Comparison of ENCODE assay signal across 1 cellular context in the genomic region with DNA sequence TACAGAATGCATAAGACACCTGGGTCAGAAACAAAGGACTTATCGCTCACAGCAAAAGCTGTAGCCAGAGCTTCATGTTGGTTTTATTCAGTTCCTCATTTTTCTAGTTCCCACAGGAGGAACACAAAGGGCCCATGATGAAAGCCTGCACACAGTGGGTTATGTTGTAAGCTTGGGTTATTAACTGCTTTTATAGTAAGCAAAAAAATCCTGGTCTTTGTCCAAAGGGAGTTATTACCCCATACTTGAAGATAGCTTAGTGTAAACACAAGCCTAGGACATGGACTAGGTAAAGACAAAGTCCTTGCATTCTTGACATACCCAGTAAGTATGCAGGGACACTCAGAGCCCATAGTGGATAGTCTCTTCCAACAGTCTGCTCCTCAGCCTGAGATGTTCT.
TF ChIP-seq lines count a peak whose summit lies in the region.

No MANE protein-coding gene starts in this region.

TF ChIP-seq in GM23338, 12 proteins besides CTCF, POLR2A, EP300 and RAD21:
- TF ChIP-seq, protein P1, sequence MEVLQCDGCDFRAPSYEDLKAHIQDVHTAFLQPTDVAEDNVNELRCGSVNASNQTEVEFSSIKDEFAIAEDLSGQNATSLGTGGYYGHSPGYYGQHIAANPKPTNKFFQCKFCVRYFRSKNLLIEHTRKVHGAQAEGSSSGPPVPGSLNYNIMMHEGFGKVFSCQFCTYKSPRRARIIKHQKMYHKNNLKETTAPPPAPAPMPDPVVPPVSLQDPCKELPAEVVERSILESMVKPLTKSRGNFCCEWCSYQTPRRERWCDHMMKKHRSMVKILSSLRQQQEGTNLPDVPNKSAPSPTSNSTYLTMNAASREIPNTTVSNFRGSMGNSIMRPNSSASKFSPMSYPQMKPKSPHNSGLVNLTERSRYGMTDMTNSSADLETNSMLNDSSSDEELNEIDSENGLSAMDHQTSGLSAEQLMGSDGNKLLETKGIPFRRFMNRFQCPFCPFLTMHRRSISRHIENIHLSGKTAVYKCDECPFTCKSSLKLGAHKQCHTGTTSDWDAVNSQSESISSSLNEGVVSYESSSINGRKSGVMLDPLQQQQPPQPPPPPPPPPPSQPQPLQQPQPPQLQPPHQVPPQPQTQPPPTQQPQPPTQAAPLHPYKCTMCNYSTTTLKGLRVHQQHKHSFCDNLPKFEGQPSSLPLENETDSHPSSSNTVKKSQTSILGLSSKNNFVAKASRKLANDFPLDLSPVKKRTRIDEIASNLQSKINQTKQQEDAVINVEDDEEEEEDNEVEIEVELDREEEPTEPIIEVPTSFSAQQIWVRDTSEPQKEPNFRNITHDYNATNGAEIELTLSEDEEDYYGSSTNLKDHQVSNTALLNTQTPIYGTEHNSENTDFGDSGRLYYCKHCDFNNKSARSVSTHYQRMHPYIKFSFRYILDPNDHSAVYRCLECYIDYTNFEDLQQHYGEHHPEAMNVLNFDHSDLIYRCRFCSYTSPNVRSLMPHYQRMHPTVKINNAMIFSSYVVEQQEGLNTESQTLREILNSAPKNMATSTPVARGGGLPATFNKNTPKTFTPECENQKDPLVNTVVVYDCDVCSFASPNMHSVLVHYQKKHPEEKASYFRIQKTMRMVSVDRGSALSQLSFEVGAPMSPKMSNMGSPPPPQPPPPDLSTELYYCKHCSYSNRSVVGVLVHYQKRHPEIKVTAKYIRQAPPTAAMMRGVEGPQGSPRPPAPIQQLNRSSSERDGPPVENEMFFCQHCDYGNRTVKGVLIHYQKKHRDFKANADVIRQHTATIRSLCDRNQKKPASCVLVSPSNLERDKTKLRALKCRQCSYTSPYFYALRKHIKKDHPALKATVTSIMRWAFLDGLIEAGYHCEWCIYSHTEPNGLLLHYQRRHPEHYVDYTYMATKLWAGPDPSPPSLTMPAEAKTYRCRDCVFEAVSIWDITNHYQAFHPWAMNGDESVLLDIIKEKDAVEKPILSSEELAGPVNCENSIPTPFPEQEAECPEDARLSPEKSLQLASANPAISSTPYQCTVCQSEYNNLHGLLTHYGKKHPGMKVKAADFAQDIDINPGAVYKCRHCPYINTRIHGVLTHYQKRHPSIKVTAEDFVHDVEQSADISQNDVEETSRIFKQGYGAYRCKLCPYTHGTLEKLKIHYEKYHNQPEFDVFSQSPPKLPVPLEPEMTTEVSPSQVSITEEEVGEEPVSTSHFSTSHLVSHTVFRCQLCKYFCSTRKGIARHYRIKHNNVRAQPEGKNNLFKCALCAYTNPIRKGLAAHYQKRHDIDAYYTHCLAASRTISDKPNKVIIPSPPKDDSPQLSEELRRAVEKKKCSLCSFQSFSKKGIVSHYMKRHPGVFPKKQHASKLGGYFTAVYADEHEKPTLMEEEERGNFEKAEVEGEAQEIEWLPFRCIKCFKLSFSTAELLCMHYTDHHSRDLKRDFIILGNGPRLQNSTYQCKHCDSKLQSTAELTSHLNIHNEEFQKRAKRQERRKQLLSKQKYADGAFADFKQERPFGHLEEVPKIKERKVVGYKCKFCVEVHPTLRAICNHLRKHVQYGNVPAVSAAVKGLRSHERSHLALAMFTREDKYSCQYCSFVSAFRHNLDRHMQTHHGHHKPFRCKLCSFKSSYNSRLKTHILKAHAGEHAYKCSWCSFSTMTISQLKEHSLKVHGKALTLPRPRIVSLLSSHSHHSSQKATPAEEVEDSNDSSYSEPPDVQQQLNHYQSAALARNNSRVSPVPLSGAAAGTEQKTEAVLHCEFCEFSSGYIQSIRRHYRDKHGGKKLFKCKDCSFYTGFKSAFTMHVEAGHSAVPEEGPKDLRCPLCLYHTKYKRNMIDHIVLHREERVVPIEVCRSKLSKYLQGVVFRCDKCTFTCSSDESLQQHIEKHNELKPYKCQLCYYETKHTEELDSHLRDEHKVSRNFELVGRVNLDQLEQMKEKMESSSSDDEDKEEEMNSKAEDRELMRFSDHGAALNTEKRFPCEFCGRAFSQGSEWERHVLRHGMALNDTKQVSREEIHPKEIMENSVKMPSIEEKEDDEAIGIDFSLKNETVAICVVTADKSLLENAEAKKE (CRISPR knock-in tag; IDR thresholded peaks at IDR 0.05) = no peak
- TF ChIP-seq, protein P2, sequence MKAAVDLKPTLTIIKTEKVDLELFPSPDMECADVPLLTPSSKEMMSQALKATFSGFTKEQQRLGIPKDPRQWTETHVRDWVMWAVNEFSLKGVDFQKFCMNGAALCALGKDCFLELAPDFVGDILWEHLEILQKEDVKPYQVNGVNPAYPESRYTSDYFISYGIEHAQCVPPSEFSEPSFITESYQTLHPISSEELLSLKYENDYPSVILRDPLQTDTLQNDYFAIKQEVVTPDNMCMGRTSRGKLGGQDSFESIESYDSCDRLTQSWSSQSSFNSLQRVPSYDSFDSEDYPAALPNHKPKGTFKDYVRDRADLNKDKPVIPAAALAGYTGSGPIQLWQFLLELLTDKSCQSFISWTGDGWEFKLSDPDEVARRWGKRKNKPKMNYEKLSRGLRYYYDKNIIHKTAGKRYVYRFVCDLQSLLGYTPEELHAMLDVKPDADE (IDR thresholded peaks at IDR 0.05) = no peak
- TF ChIP-seq ZNF331 (CRISPR knock-in tag; IDR thresholded peaks at IDR 0.05; ENCODE audit: low read depth) = no peak
- no peak for TF ChIP-seq POLR2AphosphoS5 (IDR thresholded peaks at IDR 0.05; ENCODE audit: low read depth)
- TF ChIP-seq NANOG (IDR thresholded peaks at IDR 0.05; ENCODE audit: borderline replicate concordance) = no peak
- no peak for TF ChIP-seq STAT1 (IDR thresholded peaks at IDR 0.05; ENCODE audit: unreplicated experiment)
- TF ChIP-seq EZH2phosphoT487 (IDR thresholded peaks at IDR 0.05; ENCODE audit: unreplicated experiment) = no peak
- TF ChIP-seq JUNB (IDR thresholded peaks at IDR 0.05; ENCODE audit: unreplicated experiment) = no peak
- no peak for TF ChIP-seq EZH2 (IDR thresholded peaks at IDR 0.05; ENCODE audit: low read depth, unreplicated experiment)
- TF ChIP-seq, protein P3, sequence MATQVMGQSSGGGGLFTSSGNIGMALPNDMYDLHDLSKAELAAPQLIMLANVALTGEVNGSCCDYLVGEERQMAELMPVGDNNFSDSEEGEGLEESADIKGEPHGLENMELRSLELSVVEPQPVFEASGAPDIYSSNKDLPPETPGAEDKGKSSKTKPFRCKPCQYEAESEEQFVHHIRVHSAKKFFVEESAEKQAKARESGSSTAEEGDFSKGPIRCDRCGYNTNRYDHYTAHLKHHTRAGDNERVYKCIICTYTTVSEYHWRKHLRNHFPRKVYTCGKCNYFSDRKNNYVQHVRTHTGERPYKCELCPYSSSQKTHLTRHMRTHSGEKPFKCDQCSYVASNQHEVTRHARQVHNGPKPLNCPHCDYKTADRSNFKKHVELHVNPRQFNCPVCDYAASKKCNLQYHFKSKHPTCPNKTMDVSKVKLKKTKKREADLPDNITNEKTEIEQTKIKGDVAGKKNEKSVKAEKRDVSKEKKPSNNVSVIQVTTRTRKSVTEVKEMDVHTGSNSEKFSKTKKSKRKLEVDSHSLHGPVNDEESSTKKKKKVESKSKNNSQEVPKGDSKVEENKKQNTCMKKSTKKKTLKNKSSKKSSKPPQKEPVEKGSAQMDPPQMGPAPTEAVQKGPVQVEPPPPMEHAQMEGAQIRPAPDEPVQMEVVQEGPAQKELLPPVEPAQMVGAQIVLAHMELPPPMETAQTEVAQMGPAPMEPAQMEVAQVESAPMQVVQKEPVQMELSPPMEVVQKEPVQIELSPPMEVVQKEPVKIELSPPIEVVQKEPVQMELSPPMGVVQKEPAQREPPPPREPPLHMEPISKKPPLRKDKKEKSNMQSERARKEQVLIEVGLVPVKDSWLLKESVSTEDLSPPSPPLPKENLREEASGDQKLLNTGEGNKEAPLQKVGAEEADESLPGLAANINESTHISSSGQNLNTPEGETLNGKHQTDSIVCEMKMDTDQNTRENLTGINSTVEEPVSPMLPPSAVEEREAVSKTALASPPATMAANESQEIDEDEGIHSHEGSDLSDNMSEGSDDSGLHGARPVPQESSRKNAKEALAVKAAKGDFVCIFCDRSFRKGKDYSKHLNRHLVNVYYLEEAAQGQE (IDR thresholded peaks at IDR 0.05; ENCODE audit: unreplicated experiment) = no peak
